Comparison of ENCODE assay signal across 18 cellular contexts in the genomic region with DNA sequence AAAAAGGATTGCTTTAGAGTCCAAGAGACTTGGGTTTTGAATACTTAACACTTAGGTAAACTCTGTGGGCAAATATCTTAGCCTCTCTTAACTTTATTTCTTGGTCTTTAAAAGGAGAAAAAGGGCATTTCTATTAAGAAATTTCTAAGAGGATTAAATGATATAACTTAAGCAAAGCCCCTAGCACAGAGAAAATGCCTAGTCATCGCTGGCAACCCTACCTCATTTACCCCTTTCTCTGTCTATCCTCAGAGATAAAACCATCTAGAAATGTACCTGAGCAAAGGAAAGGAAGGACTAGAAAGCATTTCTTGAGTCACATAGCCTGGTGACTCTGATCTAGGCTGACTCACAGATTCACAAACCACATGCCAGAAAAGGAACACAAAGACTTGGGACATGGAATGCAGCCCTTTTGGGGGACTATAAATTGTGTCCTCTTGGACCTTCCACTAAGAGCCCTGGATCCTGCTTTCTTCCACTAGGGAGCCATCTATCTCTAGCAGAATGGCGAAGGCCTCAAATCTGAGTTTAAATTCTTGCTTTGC.
DNase-seq lines count a peak whose midpoint lies in the region; ATAC-seq, FAIRE-seq and TF ChIP-seq lines count a peak whose summit lies in the region.
"Had no signal": no experiment of that assay in that cellular context is flagged by ENCODE, and none has a peak within 500 bp of the region (broad histone marks: within the 10 kb centered on the region; RNA-seq: fewer than 3 reads in every experiment).

No MANE protein-coding gene starts in this region.

- H3K4me3 ChIP-seq in Panc1 (ENCODE audit: low read depth in 2 of 2, low read length in 2 of 2) (no peak overlapping the region), bronchial epithelial cell (ENCODE audit: low read depth, low read length) (no peak overlapping the region), retinal pigment epithelial cell (ENCODE audit: low read length) (no peak overlapping the region)
- H3K4me3 ChIP-seq: left lung, MG63, ovary, tibial artery had no signal

- peak; percentile 74; the same call in 1 of the 2 replicates for ATAC-seq in Panc1
- ATAC-seq in CD4-positive, alpha-beta T cell (ENCODE audit: poor library complexity) = no peak
- ATAC-seq: stimulated activated effector memory CD8-positive, alpha-beta T cell treated with anti-CD3 and anti-CD28 coated beads, Interleukin-12 subunit alpha, Interleukin-12 subunit beta, amount 100 ng/mL, for 72 hours had no signal

- peaks cover 74% of the 10 kb centered on the region for H3K27me3 Mint-ChIP-seq in CD4-positive, alpha-beta T cell

- POLR2A ChIA-PET in Panc1 (lab: Charles Lee) = no interaction called here
- POLR2A ChIA-PET in CD4-positive, alpha-beta T cell (lab: Charles Lee) = no interaction called here

- DNase-seq in H4 (ENCODE audit: low spot score) (peak; percentile 23), Panc1 (ENCODE audit: low read depth, low spot score) (peak; percentile 52), bronchial epithelial cell (ENCODE audit: low read depth) (peak; percentile 74), retinal pigment epithelial cell (ENCODE audit: low read depth) (peak; percentile 43), OCI-M2 (lab: John Stamatoyannopoulos, UW; ENCODE audit: unreplicated experiment) (no peak)
- DNase-seq in CD4-positive, alpha-beta T cell = no peak
- DNase-seq in activated T-cell treated with anti-CD3 and anti-CD28 coated beads, Interleukin-2, amount 50 U/mL, for 1 hour = no peak
- DNase-seq: cerebellar nuclear complex; effector memory CD4-positive, alpha-beta T cell; H7; left lung; MG63; NCI-H187 treated with DMSO at 0.1 percent for 48 hours; NCI-H69; ovary; tibial artery had no signal

- H3K27ac Mint-ChIP-seq in CD4-positive, alpha-beta T cell = no peak overlapping the region
- H3K27ac Mint-ChIP-seq: stimulated activated effector memory CD8-positive, alpha-beta T cell treated with anti-CD3 and anti-CD28 coated beads, Interleukin-12 subunit alpha, Interleukin-12 subunit beta, amount 100 ng/mL, for 72 hours had no signal

- H3K4me3 Mint-ChIP-seq in CD4-positive, alpha-beta T cell = no peak overlapping the region
- H3K4me3 Mint-ChIP-seq: stimulated activated effector memory CD8-positive, alpha-beta T cell treated with anti-CD3 and anti-CD28 coated beads, Interleukin-12 subunit alpha, Interleukin-12 subunit beta, amount 100 ng/mL, for 72 hours had no signal

- H3K36me3 ChIP-seq in Panc1 (ENCODE audit: control insufficient read depth, insufficient read depth, low read length) (no peaks in the 10 kb centered on the region), bronchial epithelial cell (ENCODE audit: control insufficient read depth, insufficient read depth, low read length) (no peaks in the 10 kb centered on the region)
- H3K36me3 ChIP-seq: left lung, MG63, ovary, tibial artery had no signal

- TF ChIP-seq CTCF in Panc1 (IDR thresholded peaks at IDR 0.05) (no peak), bronchial epithelial cell (IDR thresholded peaks at IDR 0.05; ENCODE audit: insufficient read depth, low read length, severe bottlenecking) (no peak), retinal pigment epithelial cell (conservative IDR thresholded peaks at IDR 0.05; ENCODE audit: low read depth, low read length) (no peak)
- TF ChIP-seq CTCF in CD4-positive, alpha-beta T cell (IDR thresholded peaks at IDR 0.05) = no peak

- H3K36me3 Mint-ChIP-seq in CD4-positive, alpha-beta T cell (ENCODE audit: low read depth) = no peaks in the 10 kb centered on the region
- H3K36me3 Mint-ChIP-seq: stimulated activated effector memory CD8-positive, alpha-beta T cell treated with anti-CD3 and anti-CD28 coated beads, Interleukin-12 subunit alpha, Interleukin-12 subunit beta, amount 100 ng/mL, for 72 hours had no signal

- no peak for FAIRE-seq in bronchial epithelial cell (lab: Jason Lieb, UNC)

- in situ Hi-C loops in Panc1 (cut with HindIII; ENCODE audit: low pct_unique_long_range_greater_than_20kb, low sequenced_read_pairs) = no loop called here

- BruUV-seq in Panc1 (replicated peaks; lab: Mats Ljungman, UMichigan) = no TSS peak

- intact Hi-C loops in Panc1 (cut with micrococcal nuclease; ENCODE audit: unreplicated experiment) = no loop called here
- intact Hi-C loops in CD4-positive, alpha-beta T cell (cut with DNase I, micrococcal nuclease) = no loop called here

- H3K27ac ChIP-seq in Panc1 (ENCODE audit: low read length) = peak overlapping the region; percentile 49; the same call in 1 of the 2 replicates
- H3K27ac ChIP-seq in CD4-positive, alpha-beta T cell (ENCODE audit: low read depth, low read length) = no peak overlapping the region
- H3K27ac ChIP-seq: C4-2B, left lung, ovary, tibial artery had no signal

- H3K9me3 ChIP-seq in Panc1 (ENCODE audit: control insufficient read depth, insufficient read depth, low read depth, low read length) = peaks cover 25% of the 10 kb centered on the region
- H3K9me3 ChIP-seq in CD4-positive, alpha-beta T cell (ENCODE audit: control insufficient read depth, low read length) = no peaks in the 10 kb centered on the region
- H3K9me3 ChIP-seq: ovary had no signal

- peaks cover 8% of the 10 kb centered on the region for H3K9me3 Mint-ChIP-seq in CD4-positive, alpha-beta T cell

- H3K27me3 ChIP-seq in Panc1 (ENCODE audit: control insufficient read depth, insufficient read depth, low read length) = no peaks in the 10 kb centered on the region
- no peaks in the 10 kb centered on the region for H3K27me3 ChIP-seq in bronchial epithelial cell (ENCODE audit: control insufficient read depth, insufficient read depth, low read length)
- peaks cover 7% of the 10 kb centered on the region for H3K27me3 ChIP-seq in CD4-positive, alpha-beta T cell (ENCODE audit: control insufficient read depth, insufficient read depth, low read length)
- H3K27me3 ChIP-seq: MG63, ovary, tibial artery had no signal

- CTCF ChIA-PET in Panc1 (lab: Charles Lee) = no interaction called here
- CTCF ChIA-PET in CD4-positive, alpha-beta T cell (lab: Charles Lee) = no interaction called here

- H3K4me1 Mint-ChIP-seq in CD4-positive, alpha-beta T cell (ENCODE audit: low read depth) = no peaks in the 10 kb centered on the region
- H3K4me1 Mint-ChIP-seq: stimulated activated effector memory CD8-positive, alpha-beta T cell treated with anti-CD3 and anti-CD28 coated beads, Interleukin-12 subunit alpha, Interleukin-12 subunit beta, amount 100 ng/mL, for 72 hours had no signal

- H3K4me1 ChIP-seq in Panc1 (ENCODE audit: control insufficient read depth, insufficient read depth, low read length) = no peaks in the 10 kb centered on the region
- H3K4me1 ChIP-seq: left lung, tibial artery had no signal

Comparison
In these comparisons a context has a peak if more than half of its experiments do, and no peak if none do; other contexts are left out.
1. DNase-seq: peak in H4 (single experiment), Panc1 (single experiment), bronchial epithelial cell (single experiment) and retinal pigment epithelial cell (single experiment); none in CD4-positive, alpha-beta T cell (0 of 10), activated T-cell treated with anti-CD3 and anti-CD28 coated beads, Interleukin-2, amount 50 U/mL, for 1 hour (single experiment) and OCI-M2 (single experiment).